1 cellular context compared by ENCODE assay signal in genomic region chr16:89721644-89722391, GRCh38.
TF ChIP-seq lines count a peak whose summit lies in the region.

No MANE protein-coding gene starts in this region.

TF ChIP-seq in K562, 482 proteins besides CTCF, POLR2A, EP300 and RAD21 (continued from another document):
- TF ChIP-seq ZNF184 (CRISPR knock-in tag; IDR thresholded peaks at IDR 0.05) (no peak), MYC (IDR thresholded peaks at IDR 0.05; ENCODE audit: low read depth, low read length) (0 out of 2 replicates have a peak, but pooled peaks have one; percentile 17), MYC (CRISPR knock-in tag; IDR thresholded peaks at IDR 0.05; ENCODE audit: borderline replicate concordance, low read depth) (no peak), THAP12 (CRISPR knock-in tag; IDR thresholded peaks at IDR 0.05) (peak; percentile 43; the same call in 1 of the 2 replicates), ETV6 (IDR thresholded peaks at IDR 0.05; ENCODE audit: borderline replicate concordance in 1 of 2, low read depth in 2 of 2, low read length in 1 of 2) (peak in 1 of 2 experiments; percentile 23; a peak in 1 of 4 replicates), ETV6 (CRISPR knock-in tag; IDR thresholded peaks at IDR 0.05; ENCODE audit: borderline replicate concordance) (no peak), USF1 (CRISPR knock-in tag; IDR thresholded peaks at IDR 0.05) (no peak), ID3 (CRISPR knock-in tag; IDR thresholded peaks at IDR 0.05) (no peak), ID3 (tag; IDR thresholded peaks at IDR 0.05) (peak; percentile 47; the same call in 1 of the 2 replicates), RB1 (IDR thresholded peaks at IDR 0.05; ENCODE audit: low read depth) (peak; percentile 66), ETS1 (conservative IDR thresholded peaks at IDR 0.05; ENCODE audit: control insufficient read depth, low read depth, low read length) (peak; percentile 53; the same call in 1 of the 2 replicates), SFPQ (IDR thresholded peaks at IDR 0.05; ENCODE audit: low read depth, low read length) (peak; percentile 68; the same call in 1 of the 2 replicates), RFX7 (CRISPR knock-in tag; IDR thresholded peaks at IDR 0.05) (0 out of 2 replicates have a peak, but pooled peaks have one; percentile 9), ZNF398 (CRISPR knock-in tag; IDR thresholded peaks at IDR 0.05) (no peak), HMGN3 (IDR thresholded peaks at IDR 0.05; ENCODE audit: borderline replicate concordance, extremely low read depth, insufficient read length, low read depth, low read length) (peak; percentile 14), SRSF1 (IDR thresholded peaks at IDR 0.05; ENCODE audit: low read depth, low read length) (0 out of 2 replicates have a peak, but pooled peaks have one; percentile 89), GABPB2 (CRISPR knock-in tag; conservative IDR thresholded peaks at IDR 0.05) (no peak), ZNF274 (IDR thresholded peaks at IDR 0.05; ENCODE audit: borderline replicate concordance, low read depth, low read length) (peak; percentile 46; the same call in 1 of the 2 replicates), PCBP1 (IDR thresholded peaks at IDR 0.05; ENCODE audit: low read depth, low read length, poor library complexity, severe bottlenecking) (peak; percentile 16), MXD1 (CRISPR knock-in tag; IDR thresholded peaks at IDR 0.05; ENCODE audit: borderline replicate concordance, poor library complexity, severe bottlenecking) (no peak), L3MBTL2 (IDR thresholded peaks at IDR 0.05) (peak; percentile 57), SAP30 (IDR thresholded peaks at IDR 0.05; ENCODE audit: borderline replicate concordance, insufficient read depth, low read depth, low read length, poor library complexity, severe bottlenecking) (peak; percentile 14), SETDB1 (IDR thresholded peaks at IDR 0.05; ENCODE audit: low read length) (no peak), HDAC2 (IDR thresholded peaks at IDR 0.05) (no peak), ZNF75A (CRISPR knock-in tag; IDR thresholded peaks at IDR 0.05) (no peak), RBM39 (optimal IDR thresholded peaks at IDR 0.05; ENCODE audit: low read depth, low read length) (peak; percentile 57), CHD1 (IDR thresholded peaks at IDR 0.05; ENCODE audit: low read length) (peak; percentile 68)
TF ChIP-seq in K562: peak in this region for 48.
